In genomic region chrX:135521405-135522131, GRCh38 we compare ENCODE assay signal across 8 cellular contexts. TPM values are rescaled to one million over a fixed set of nuclear protein-coding genes. Genes with fewer than 3 reads are reported as not detected.
DNase-seq lines count a peak whose midpoint lies in the region; ATAC-seq and TF ChIP-seq lines count a peak whose summit lies in the region.

No MANE protein-coding gene starts in this region.

- peak overlapping the region; percentile 84 for H3K9ac ChIP-seq in Karpas-422 (ENCODE audit: low read length)

- peaks cover 37% of the 10 kb centered on the region for H3K4me1 Mint-ChIP-seq in activated T-helper 2 cell treated with anti-CD3 and anti-CD28 coated beads, Interferon-gamma antibody, Interleukin-2, Interleukin-4, amounts not matched to agents 10 μg/mL and 5 μg/mL and 100 μg/mL, durations not matched to agents 14 hours and 24 hours and 36 hours (ENCODE audit: low read depth)
- peaks cover 24% of the 10 kb centered on the region for H3K4me1 Mint-ChIP-seq in neural crest cell
- peaks cover 47% of the 10 kb centered on the region for H3K4me1 Mint-ChIP-seq in stimulated activated naive CD8-positive, alpha-beta T cell treated with anti-CD3 and anti-CD28 coated beads, Interleukin-15, amount 100 ng/mL, for 72 hours

- H3K79me2 ChIP-seq in Karpas-422 (ENCODE audit: low read length) = peaks cover 44% of the 10 kb centered on the region

- intact Hi-C loops in activated T-helper 2 cell treated with anti-CD3 and anti-CD28 coated beads, Interferon-gamma antibody, Interleukin-2, Interleukin-4, amounts not matched to agents 10 μg/mL and 5 μg/mL and 100 μg/mL, durations not matched to agents 14 hours and 24 hours and 36 hours (cut with micrococcal nuclease) = loop anchor here (2.0 to 5.0 kb wide), 4 partner anchors 13 to 453 kb away; no protein-coding TSS in a partner anchor

- peaks cover 14% of the 10 kb centered on the region for H3K4me1 ChIP-seq in Karpas-422 (ENCODE audit: low read length)

- H4K20me1 ChIP-seq in Karpas-422 (ENCODE audit: insufficient read depth, low read depth, low read length) = no peaks in the 10 kb centered on the region

- peaks cover 35% of the 10 kb centered on the region for H3K36me3 Mint-ChIP-seq in activated T-helper 2 cell treated with anti-CD3 and anti-CD28 coated beads, Interferon-gamma antibody, Interleukin-2, Interleukin-4, amounts not matched to agents 10 μg/mL and 5 μg/mL and 100 μg/mL, durations not matched to agents 14 hours and 24 hours and 36 hours (ENCODE audit: low read depth)
- peaks cover 5% of the 10 kb centered on the region for H3K36me3 Mint-ChIP-seq in neural crest cell (ENCODE audit: low read depth)

- peak overlapping the region; percentile 93 for H3K4me2 ChIP-seq in Karpas-422 (ENCODE audit: low read depth, low read length, poor library complexity, severe bottlenecking)

- H3K4me3 ChIP-seq in Karpas-422 (ENCODE audit: low read length) (peak overlapping the region; percentile 77), fibroblast of pulmonary artery (replicated peaks; ENCODE audit: low read depth, low read length) (peak overlapping the region; percentile 62)

- H3K9me2 ChIP-seq in Karpas-422 (replicated peaks; ENCODE audit: insufficient read depth, low read length) = no peaks in the 10 kb centered on the region

- H3K9me3 Mint-ChIP-seq in activated T-helper 2 cell treated with anti-CD3 and anti-CD28 coated beads, Interferon-gamma antibody, Interleukin-2, Interleukin-4, amounts not matched to agents 10 μg/mL and 5 μg/mL and 100 μg/mL, durations not matched to agents 14 hours and 24 hours and 36 hours = no peaks in the 10 kb centered on the region
- no peaks in the 10 kb centered on the region for H3K9me3 Mint-ChIP-seq in neural crest cell
- H3K9me3 Mint-ChIP-seq in stimulated activated naive CD8-positive, alpha-beta T cell treated with anti-CD3 and anti-CD28 coated beads, Interleukin-15, amount 100 ng/mL, for 72 hours = no peaks in the 10 kb centered on the region

- peak overlapping the region; percentile 100 for H3K27ac Mint-ChIP-seq in activated T-helper 2 cell treated with anti-CD3 and anti-CD28 coated beads, Interferon-gamma antibody, Interleukin-2, Interleukin-4, amounts not matched to agents 10 μg/mL and 5 μg/mL and 100 μg/mL, durations not matched to agents 14 hours and 24 hours and 36 hours
- H3K27ac Mint-ChIP-seq in neural crest cell (ENCODE audit: unreplicated experiment) = peak overlapping the region; percentile 91
- H3K27ac Mint-ChIP-seq in stimulated activated naive CD8-positive, alpha-beta T cell treated with anti-CD3 and anti-CD28 coated beads, Interleukin-15, amount 100 ng/mL, for 72 hours = peak overlapping the region; percentile 96 to 99

- H3K4me3 Mint-ChIP-seq in activated T-helper 2 cell treated with anti-CD3 and anti-CD28 coated beads, Interferon-gamma antibody, Interleukin-2, Interleukin-4, amounts not matched to agents 10 μg/mL and 5 μg/mL and 100 μg/mL, durations not matched to agents 14 hours and 24 hours and 36 hours (ENCODE audit: low read depth) = peak overlapping the region; percentile 99
- peak overlapping the region; percentile 93 for H3K4me3 Mint-ChIP-seq in neural crest cell
- H3K4me3 Mint-ChIP-seq in stimulated activated naive CD8-positive, alpha-beta T cell treated with anti-CD3 and anti-CD28 coated beads, Interleukin-15, amount 100 ng/mL, for 72 hours = peak overlapping the region; percentile 98 to 100

- ATAC-seq in GM21786 (IDR thresholded peaks at IDR 0.05; ENCODE audit: unreplicated experiment) = peak; percentile 51
- ATAC-seq in stimulated activated naive CD8-positive, alpha-beta T cell treated with anti-CD3 and anti-CD28 coated beads, Interleukin-15, amount 100 ng/mL, for 72 hours = peak; percentile 76

- H3K27me3 ChIP-seq in Karpas-422 (ENCODE audit: low read length) = no peaks in the 10 kb centered on the region

- H3K27ac ChIP-seq in Karpas-422 (ENCODE audit: low read length) = peak overlapping the region; percentile 78

- TF ChIP-seq CTCF in fibroblast of pulmonary artery (IDR thresholded peaks at IDR 0.05; ENCODE audit: low read length, missing control alignments) (no peak), neural crest cell (conservative IDR thresholded peaks at IDR 0.05) (no peak)

- peak overlapping the region; percentile 54; the same call in 1 of the 2 replicates for H2AFZ ChIP-seq in Karpas-422 (ENCODE audit: low read length)

- no peaks in the 10 kb centered on the region for H3K36me3 ChIP-seq in Karpas-422 (ENCODE audit: insufficient read depth, low read length)

- no peaks in the 10 kb centered on the region for H3K9me3 ChIP-seq in Karpas-422 (ENCODE audit: low read length)

- peak; percentile 81 for DNase-seq in DMS79 treated with DMSO at 0.1 percent for 48 hours (lab: John Stamatoyannopoulos, UW)
- DNase-seq in Karpas-422 = peak; percentile 93
- DNase-seq in RPMI8226 = peak; percentile 92
- DNase-seq in activated T-helper 2 cell treated with anti-CD3 and anti-CD28 coated beads, Interferon-gamma antibody, Interleukin-2, Interleukin-4, amounts not matched to agents 10 μg/mL and 5 μg/mL and 100 μg/mL, durations not matched to agents 14 hours and 24 hours and 36 hours (ENCODE audit: low spot score) = peak; percentile 81
- peak; percentile 89 for DNase-seq in fibroblast of pulmonary artery (ENCODE audit: low read depth)
- DNase-seq in neural crest cell (ENCODE audit: low read depth, low spot score) = peak; percentile 54
- DNase-seq in stimulated activated naive CD8-positive, alpha-beta T cell treated with anti-CD3 and anti-CD28 coated beads, Interleukin-15, amount 100 ng/mL, for 72 hours = peak; percentile 79 to 87

- no peaks in the 10 kb centered on the region for H3K27me3 Mint-ChIP-seq in activated T-helper 2 cell treated with anti-CD3 and anti-CD28 coated beads, Interferon-gamma antibody, Interleukin-2, Interleukin-4, amounts not matched to agents 10 μg/mL and 5 μg/mL and 100 μg/mL, durations not matched to agents 14 hours and 24 hours and 36 hours (ENCODE audit: low read depth)
- H3K27me3 Mint-ChIP-seq in neural crest cell (ENCODE audit: low read depth) = no peaks in the 10 kb centered on the region
- no peaks in the 10 kb centered on the region for H3K27me3 Mint-ChIP-seq in stimulated activated naive CD8-positive, alpha-beta T cell treated with anti-CD3 and anti-CD28 coated beads, Interleukin-15, amount 100 ng/mL, for 72 hours

RNA-seq across cellular contexts. Expression of gene INTS6L, which starts 1.1 kb away (rescaled TPM):
- 17.7 and 31.1 TPM in 2 replicates for total RNA-seq in Karpas-422 (2014; rRNA removed; shearing (Covaris generic); ENCODE audit: low replicate concordance)
- total RNA-seq in activated T-helper 2 cell treated with anti-CD3 and anti-CD28 coated beads, Interferon-gamma antibody, Interleukin-2, Interleukin-4, amounts not matched to agents 10 μg/mL and 5 μg/mL and 100 μg/mL, durations not matched to agents 14 hours and 24 hours and 36 hours = 27.1 and 29.4 TPM in 2 replicates
- total RNA-seq in neural crest cell = 18.8 and 19.0 TPM in 2 replicates

Comparison
In these comparisons a context has a peak if more than half of its experiments do, and no peak if none do; other contexts are left out.
1. Peak in every context shown above with its lines: DNase-seq, ATAC-seq, H3K4me3 ChIP-seq and H3K27ac ChIP-seq.